19 cellular contexts compared by ENCODE assay signal in the genomic region with DNA sequence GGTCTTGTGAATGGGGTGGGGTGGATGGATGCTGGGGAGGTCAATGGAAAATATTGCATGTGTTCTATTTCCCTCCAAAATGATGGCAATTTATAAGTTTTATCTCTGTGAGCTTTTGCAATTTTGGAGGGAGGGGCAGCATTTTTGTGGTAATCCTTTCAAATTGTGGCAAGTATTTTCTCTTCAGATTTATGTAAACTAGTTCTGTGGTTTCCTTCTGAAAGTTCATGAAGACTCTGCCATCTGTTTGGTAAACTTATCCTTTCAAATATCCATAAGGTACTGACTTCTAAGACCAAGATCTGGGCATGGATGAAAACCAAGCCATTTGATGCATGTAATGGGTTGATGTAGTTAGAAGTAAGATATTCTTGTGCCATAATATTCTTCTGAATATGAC.
DNase-seq lines count a peak whose midpoint lies in the region; ATAC-seq and TF ChIP-seq lines count a peak whose summit lies in the region.
"Had no signal": no experiment of that assay in that cellular context is flagged by ENCODE, and none has a peak within 500 bp of the region (broad histone marks: within the 10 kb centered on the region; RNA-seq: fewer than 3 reads in every experiment).

No MANE protein-coding gene starts in this region.

- intact Hi-C loops in mammary epithelial cell (cut with micrococcal nuclease) (loop anchor here (5.0 kb wide), 1 partner anchor 52 kb away; no protein-coding TSS in a partner anchor), breast epithelium (cut with DNase I; ENCODE audit: low total_unique reads) (no loop called here), heart right ventricle (cut with DNase I) (no loop called here), heart left ventricle (cut with DNase I) (no loop called here)

- POLR2A ChIA-PET in SK-N-SH (lab: Yijun Ruan, JAX), result no interaction called here

- H3K79me2 ChIP-seq in mammary epithelial cell (ENCODE audit: insufficient read depth, low read length) (no peaks in the 10 kb centered on the region), SK-N-SH (ENCODE audit: insufficient read depth) (no peaks in the 10 kb centered on the region)

- in situ Hi-C loops in mammary epithelial cell (cut with MboI; ENCODE audit: low sequenced_read_pairs in 2 of 2), result no loop called here

- no peak for ATAC-seq in heart right ventricle
- ATAC-seq in heart left ventricle, result no peak
- ATAC-seq: activated CD8-positive, alpha-beta T cell treated with anti-CD3 and anti-CD28 coated beads for 36 hours; activated T-cell treated with anti-CD3 and anti-CD28 coated beads, Interleukin-2, amount 50 U/mL, for 4 hours; psoas muscle had no signal

- no peak for TF ChIP-seq EP300 in SK-N-SH (IDR thresholded peaks at IDR 0.05; ENCODE audit: borderline replicate concordance in 1 of 2, low read depth in 1 of 2, low read length in 1 of 2)

- no peaks in the 10 kb centered on the region for H3K27me3 ChIP-seq in mammary epithelial cell (ENCODE audit: insufficient read depth, low read length)
- H3K27me3 ChIP-seq in breast epithelium, result no peaks in the 10 kb centered on the region
- no peaks in the 10 kb centered on the region for H3K27me3 ChIP-seq in SK-N-SH (ENCODE audit: insufficient read depth)
- no peaks in the 10 kb centered on the region for H3K27me3 ChIP-seq in heart right ventricle
- no peaks in the 10 kb centered on the region for H3K27me3 ChIP-seq in heart left ventricle
- H3K27me3 ChIP-seq: dorsolateral prefrontal cortex, spleen, testis had no signal

- peak overlapping the region; percentile 90 for H3K27ac ChIP-seq in mammary epithelial cell (ENCODE audit: insufficient read depth, low read depth, low read length)
- no peak overlapping the region for H3K27ac ChIP-seq in breast epithelium
- peak overlapping the region; percentile 78 to 87; a peak in 3 of 4 replicates for H3K27ac ChIP-seq in SK-N-SH (ENCODE audit: low read depth in 2 of 2, low read length in 1 of 2)
- no peak overlapping the region for H3K27ac ChIP-seq in heart right ventricle
- no peak overlapping the region for H3K27ac ChIP-seq in heart left ventricle
- H3K27ac ChIP-seq: 22Rv1, dorsolateral prefrontal cortex, psoas muscle, spleen, testis had no signal

- TF ChIP-seq POLR2A in breast epithelium (IDR thresholded peaks at IDR 0.05) (no peak), heart left ventricle (IDR thresholded peaks at IDR 0.05) (no peak)

- H3K9me3 ChIP-seq in mammary epithelial cell (replicated peaks; ENCODE audit: insufficient read depth, low read length), result no peaks in the 10 kb centered on the region
- H3K9me3 ChIP-seq in breast epithelium, result no peaks in the 10 kb centered on the region
- H3K9me3 ChIP-seq in SK-N-SH, result no peaks in the 10 kb centered on the region
- no peaks in the 10 kb centered on the region for H3K9me3 ChIP-seq in heart right ventricle
- H3K9me3 ChIP-seq in heart left ventricle, result no peaks in the 10 kb centered on the region
- H3K9me3 ChIP-seq: psoas muscle, spleen, testis had no signal

- no peaks in the 10 kb centered on the region for H3K9me2 ChIP-seq in SK-N-SH

- H3K4me3 ChIP-seq in mammary epithelial cell (replicated peaks in 1 of 3; ENCODE audit: insufficient read depth in 1 of 3, low read depth in 2 of 3, low read length in 3 of 3) (no peak overlapping the region), breast epithelium (no peak overlapping the region), SK-N-SH (ENCODE audit: low read depth in 2 of 2, low read length in 1 of 2) (no peak overlapping the region), heart right ventricle (no peak overlapping the region), heart left ventricle (no peak overlapping the region)
- H3K4me3 ChIP-seq: dorsolateral prefrontal cortex, psoas muscle, spleen, testis had no signal

- H4K20me1 ChIP-seq in mammary epithelial cell (ENCODE audit: insufficient read depth, low read length), result no peaks in the 10 kb centered on the region
- H4K20me1 ChIP-seq in SK-N-SH (ENCODE audit: insufficient read depth), result no peaks in the 10 kb centered on the region

- H3K9ac ChIP-seq in mammary epithelial cell (ENCODE audit: insufficient read depth, low read length), result no peak overlapping the region
- peak overlapping the region; percentile 66 for H3K9ac ChIP-seq in SK-N-SH

- no TSS peak for BruUV-seq in mammary epithelial cell (replicated peaks; lab: Mats Ljungman, UMichigan)

- H3K4me1 ChIP-seq in mammary epithelial cell (ENCODE audit: insufficient read depth, low read length) (peaks cover 59% of the 10 kb centered on the region), breast epithelium (no peaks in the 10 kb centered on the region), SK-N-SH (ENCODE audit: control insufficient read depth in 1 of 2, insufficient read depth in 2 of 2, low read depth in 1 of 2, low read length in 1 of 2) (peaks cover 4 to 53% of the 10 kb centered on the region in 2 experiments; a peak in 3 of 4 replicates), heart right ventricle (no peaks in the 10 kb centered on the region), heart left ventricle (no peaks in the 10 kb centered on the region)
- H3K4me1 ChIP-seq: psoas muscle, spleen, testis had no signal

- peak overlapping the region; percentile 53 for H2AFZ ChIP-seq in mammary epithelial cell (ENCODE audit: low read depth, low read length)
- H2AFZ ChIP-seq in SK-N-SH (ENCODE audit: low read depth), result no peak overlapping the region

- H3K4me2 ChIP-seq in mammary epithelial cell (ENCODE audit: insufficient read depth, low read depth, low read length) (peak overlapping the region; percentile 44), SK-N-SH (peak overlapping the region; percentile 51)

- CTCF ChIA-PET in mammary epithelial cell (lab: Charles Lee; ENCODE audit: low non-redundant PET), result no interaction called here
- CTCF ChIA-PET in SK-N-SH (lab: Yijun Ruan, JAX), result interaction anchor here (0.6 kb wide), 1 partner anchor 61 kb away, joined by 3 read pairs; no protein-coding TSS in a partner anchor

- no peak for TF ChIP-seq RAD21 in SK-N-SH (IDR thresholded peaks at IDR 0.05; ENCODE audit: low read length)

- dilution Hi-C loops in mammary epithelial cell (cut with HindIII; ENCODE audit: low sequenced_read_pairs), result no loop called here

- DNase-seq in mammary epithelial cell (no peak), breast epithelium (ENCODE audit: low spot score in 2 of 2) (no peak), SK-N-SH (no peak), fibroblast of peridontal ligament (ENCODE audit: extremely low read depth) (peak; percentile 67), heart right ventricle (no peak), heart left ventricle (no peak), foreskin melanocyte (no peak), NCI-H146 (lab: John Stamatoyannopoulos, UW) (no peak)
- DNase-seq: activated CD8-positive, alpha-beta T cell treated with anti-CD3 and anti-CD28 coated beads for 36 hours; activated T-cell treated with anti-CD3 and anti-CD28 coated beads, Interleukin-2, amount 50 U/mL, for 4 hours; CD4-positive, CD25-positive, alpha-beta regulatory T cell; dorsolateral prefrontal cortex; hippocampal formation; NCI-H1930; NCI-H446 treated with DMSO at 0.1 percent for 48 hours; psoas muscle; spleen; testis had no signal

- peaks cover 44% of the 10 kb centered on the region for H3F3A ChIP-seq in SK-N-SH (replicated peaks; ENCODE audit: insufficient read depth)

- H3K36me3 ChIP-seq in mammary epithelial cell (ENCODE audit: insufficient read depth, low read length) (no peaks in the 10 kb centered on the region), breast epithelium (no peaks in the 10 kb centered on the region), SK-N-SH (replicated peaks in 1 of 2; ENCODE audit: control insufficient read depth in 1 of 2, insufficient read depth in 2 of 2, low read length in 1 of 2) (no peaks in the 10 kb centered on the region), heart right ventricle (no peaks in the 10 kb centered on the region), heart left ventricle (no peaks in the 10 kb centered on the region)
- H3K36me3 ChIP-seq: spleen had no signal

- TF ChIP-seq CTCF in mammary epithelial cell (conservative IDR thresholded peaks at IDR 0.05 in 1 of 2, IDR thresholded peaks at IDR 0.05 in 1 of 2; ENCODE audit: extremely low read depth in 1 of 2, insufficient read depth in 1 of 2, low read depth in 1 of 2, low read length in 2 of 2) (no peak), breast epithelium (IDR thresholded peaks at IDR 0.05) (no peak), SK-N-SH (IDR thresholded peaks at IDR 0.05) (no peak), heart right ventricle (IDR thresholded peaks at IDR 0.05) (no peak), heart left ventricle (IDR thresholded peaks at IDR 0.05) (no peak)

TF ChIP-seq in SK-N-SH, 30 proteins besides CTCF, POLR2A, EP300 and RAD21:
- TF ChIP-seq, protein P1, sequence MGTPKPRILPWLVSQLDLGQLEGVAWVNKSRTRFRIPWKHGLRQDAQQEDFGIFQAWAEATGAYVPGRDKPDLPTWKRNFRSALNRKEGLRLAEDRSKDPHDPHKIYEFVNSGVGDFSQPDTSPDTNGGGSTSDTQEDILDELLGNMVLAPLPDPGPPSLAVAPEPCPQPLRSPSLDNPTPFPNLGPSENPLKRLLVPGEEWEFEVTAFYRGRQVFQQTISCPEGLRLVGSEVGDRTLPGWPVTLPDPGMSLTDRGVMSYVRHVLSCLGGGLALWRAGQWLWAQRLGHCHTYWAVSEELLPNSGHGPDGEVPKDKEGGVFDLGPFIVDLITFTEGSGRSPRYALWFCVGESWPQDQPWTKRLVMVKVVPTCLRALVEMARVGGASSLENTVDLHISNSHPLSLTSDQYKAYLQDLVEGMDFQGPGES (IDR thresholded peaks at IDR 0.05; ENCODE audit: low read depth, low read length), result no peak
- TF ChIP-seq GATA2 (CRISPR knock-in tag; IDR thresholded peaks at IDR 0.05) (no peak), NRF1 (IDR thresholded peaks at IDR 0.05; ENCODE audit: low read depth, low read length) (no peak), FOXJ3 (CRISPR knock-in tag; IDR thresholded peaks at IDR 0.05) (no peak), RXRA (IDR thresholded peaks at IDR 0.05; ENCODE audit: borderline replicate concordance, low read depth) (no peak), NFIC (IDR thresholded peaks at IDR 0.05; ENCODE audit: borderline replicate concordance) (no peak), FOSL2 (IDR thresholded peaks at IDR 0.05; ENCODE audit: borderline replicate concordance, low read depth) (no peak)
- TF ChIP-seq, protein P2, sequence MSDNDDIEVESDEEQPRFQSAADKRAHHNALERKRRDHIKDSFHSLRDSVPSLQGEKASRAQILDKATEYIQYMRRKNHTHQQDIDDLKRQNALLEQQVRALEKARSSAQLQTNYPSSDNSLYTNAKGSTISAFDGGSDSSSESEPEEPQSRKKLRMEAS (IDR thresholded peaks at IDR 0.05; ENCODE audit: low read depth), result no peak
TF ChIP-seq in SK-N-SH: peak in this region for 0.

Comparison
In these comparisons a context has a peak if more than half of its experiments do, and no peak if none do; other contexts are left out.
1. H3K27ac ChIP-seq: peak in mammary epithelial cell (single experiment) and SK-N-SH (2 of 2); none in breast epithelium (0 of 2), heart right ventricle (0 of 10) and heart left ventricle (0 of 12).